In the genomic region with DNA sequence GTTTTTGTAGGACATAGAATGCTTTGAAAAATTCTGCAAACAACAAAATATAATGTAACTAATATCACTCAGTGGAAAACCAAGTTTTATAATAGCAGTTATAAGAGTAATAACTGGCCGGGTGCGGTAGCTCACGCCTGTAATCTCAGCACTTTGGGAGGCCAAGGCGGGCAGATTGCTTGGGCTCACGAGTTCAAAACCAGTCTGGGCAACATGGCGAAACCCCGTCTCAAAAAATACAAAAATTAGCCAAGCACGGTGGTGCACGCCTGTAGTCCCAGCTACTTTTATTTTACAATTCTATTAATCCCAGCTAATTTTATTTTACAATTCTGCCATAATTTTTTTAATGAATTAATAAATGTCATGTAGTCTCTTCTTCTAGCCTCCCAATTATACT, we compare ENCODE assay signal across 1 cellular context.
TF ChIP-seq lines count a peak whose summit lies in the region.

No MANE protein-coding gene starts in this region.

TF ChIP-seq in K562, 482 proteins besides CTCF, POLR2A, EP300 and RAD21:
- TF ChIP-seq ZNF133 (CRISPR knock-in tag; IDR thresholded peaks at IDR 0.05) (no peak), ZNF263 (CRISPR knock-in tag; IDR thresholded peaks at IDR 0.05; ENCODE audit: borderline replicate concordance) (no peak), SP2 (IDR thresholded peaks at IDR 0.05; ENCODE audit: extremely low read depth, low read depth, low read length, poor library complexity, severe bottlenecking) (no peak), KDM1A (IDR thresholded peaks at IDR 0.05) (peak; percentile 42 to 64; a peak in 3 of 4 replicates), RCOR1 (IDR thresholded peaks at IDR 0.05; ENCODE audit: borderline replicate concordance in 1 of 2, low read depth in 2 of 2, low read length in 2 of 2) (0 out of 4 replicates have a peak, but pooled peaks of 1 of the 2 experiments have one; percentile 32), ELF1 (tag; IDR thresholded peaks at IDR 0.05) (no peak), CCNT2 (IDR thresholded peaks at IDR 0.05; ENCODE audit: borderline replicate concordance, extremely low read depth, insufficient read length, low read depth, low read length) (no peak), YY1 (IDR thresholded peaks at IDR 0.05; ENCODE audit: borderline replicate concordance in 1 of 3, control insufficient read depth in 1 of 3, extremely low read depth in 1 of 3, insufficient read depth in 3 of 3, insufficient read length in 1 of 3, insufficient replicate concordance in 2 of 3, low read depth in 1 of 3, low read length in 2 of 3) (peak in 1 of 3 experiments; percentile 31)
- TF ChIP-seq, protein P1, sequence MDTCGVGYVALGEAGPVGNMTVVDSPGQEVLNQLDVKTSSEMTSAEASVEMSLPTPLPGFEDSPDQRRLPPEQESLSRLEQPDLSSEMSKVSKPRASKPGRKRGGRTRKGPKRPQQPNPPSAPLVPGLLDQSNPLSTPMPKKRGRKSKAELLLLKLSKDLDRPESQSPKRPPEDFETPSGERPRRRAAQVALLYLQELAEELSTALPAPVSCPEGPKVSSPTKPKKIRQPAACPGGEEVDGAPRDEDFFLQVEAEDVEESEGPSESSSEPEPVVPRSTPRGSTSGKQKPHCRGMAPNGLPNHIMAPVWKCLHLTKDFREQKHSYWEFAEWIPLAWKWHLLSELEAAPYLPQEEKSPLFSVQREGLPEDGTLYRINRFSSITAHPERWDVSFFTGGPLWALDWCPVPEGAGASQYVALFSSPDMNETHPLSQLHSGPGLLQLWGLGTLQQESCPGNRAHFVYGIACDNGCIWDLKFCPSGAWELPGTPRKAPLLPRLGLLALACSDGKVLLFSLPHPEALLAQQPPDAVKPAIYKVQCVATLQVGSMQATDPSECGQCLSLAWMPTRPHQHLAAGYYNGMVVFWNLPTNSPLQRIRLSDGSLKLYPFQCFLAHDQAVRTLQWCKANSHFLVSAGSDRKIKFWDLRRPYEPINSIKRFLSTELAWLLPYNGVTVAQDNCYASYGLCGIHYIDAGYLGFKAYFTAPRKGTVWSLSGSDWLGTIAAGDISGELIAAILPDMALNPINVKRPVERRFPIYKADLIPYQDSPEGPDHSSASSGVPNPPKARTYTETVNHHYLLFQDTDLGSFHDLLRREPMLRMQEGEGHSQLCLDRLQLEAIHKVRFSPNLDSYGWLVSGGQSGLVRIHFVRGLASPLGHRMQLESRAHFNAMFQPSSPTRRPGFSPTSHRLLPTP (IDR thresholded peaks at IDR 0.05; ENCODE audit: borderline replicate concordance, extremely low read depth, insufficient read length) = peak; percentile 9
